Comparison of ENCODE assay signal across 25 cellular contexts in genomic region chr11:130114281-130114680, GRCh38. TPM values are rescaled to one million over a fixed set of nuclear protein-coding genes. Genes with fewer than 3 reads are reported as not detected.
"Had no signal": no experiment of that assay in that cellular context is flagged by ENCODE, and none has a peak within 500 bp of the region (broad histone marks: within the 10 kb centered on the region; RNA-seq: fewer than 3 reads in every experiment).

No MANE protein-coding gene starts in this region.

- H3K4me3 ChIP-seq: body of pancreas, coronary artery, esophagus squamous epithelium, left lung had no signal

- DNase-seq: activated CD4-positive, alpha-beta T cell treated with anti-CD3 and anti-CD28 coated beads for 4 hours; activated CD8-positive, alpha-beta memory T cell treated with anti-CD3 and anti-CD28 coated beads, Interleukin-2, amount 50 U/mL, for 48 hours; activated CD8-positive, alpha-beta T cell treated with anti-CD3 and anti-CD28 coated beads, Interleukin-2, amount 10 ng/mL, durations not matched to agents 7 days and 5 days; activated gamma-delta T cell; activated T-cell treated with anti-CD3 and anti-CD28 coated beads, Interleukin-2, amount 50 U/mL, for 72 hours; amniotic stem cell; body of pancreas; effector CD4-positive, alpha-beta T cell; esophagus squamous epithelium; hippocampal formation; left lung; natural killer cell; stimulated activated CD4-positive, alpha-beta T cell treated with anti-CD3 and anti-CD28 coated beads, Interleukin-4, amount 100 ng/mL, for 24 hours; stimulated activated naive CD4-positive, alpha-beta T cell treated with Interleukin-2 at 50 U/mL for 16 hours; substantia nigra; T-helper 1 cell; T1000; trophoblast cell; WERI-Rb-1 had no signal

- H3K9me3 Mint-ChIP-seq: activated T-cell treated with anti-CD3 and anti-CD28 coated beads, Interleukin-2, amount 50 U/mL, for 72 hours; central memory CD8-positive, alpha-beta T cell; natural killer cell had no signal

- H3K27me3 ChIP-seq: body of pancreas, esophagus squamous epithelium, left lung had no signal

- H3K27ac Mint-ChIP-seq: activated CD8-positive, alpha-beta T cell treated with anti-CD3 and anti-CD28 coated beads, Interleukin-2, amount 10 ng/mL, durations not matched to agents 7 days and 5 days; activated naive CD8-positive, alpha-beta T cell; activated T-cell treated with anti-CD3 and anti-CD28 coated beads, Interleukin-2, amount 50 U/mL, for 72 hours; natural killer cell had no signal

- H3K27ac ChIP-seq: coronary artery, esophagus squamous epithelium, left lung, WERI-Rb-1 had no signal

- H3K4me3 Mint-ChIP-seq: activated CD8-positive, alpha-beta T cell treated with anti-CD3 and anti-CD28 coated beads, Interleukin-2, amount 10 ng/mL, durations not matched to agents 7 days and 5 days; activated naive CD8-positive, alpha-beta T cell; activated T-cell treated with anti-CD3 and anti-CD28 coated beads, Interleukin-2, amount 50 U/mL, for 72 hours; central memory CD8-positive, alpha-beta T cell; natural killer cell had no signal

- FAIRE-seq: endothelial cell of umbilical vein, keratinocyte, small intestine had no signal

- H3K9me3 ChIP-seq: body of pancreas, esophagus squamous epithelium, left lung had no signal

- H3K27me3 Mint-ChIP-seq: central memory CD8-positive, alpha-beta T cell had no signal

RNA-seq across cellular contexts. Expression of gene ST14, which starts 45.3 kb away (rescaled TPM):
- total RNA-seq: activated CD8-positive, alpha-beta T cell treated with anti-CD3 and anti-CD28 coated beads, Interleukin-2, amount 10 ng/mL, durations not matched to agents 7 days and 5 days; activated T-cell treated with anti-CD3 and anti-CD28 coated beads, Interleukin-2, amount 50 U/mL, for 72 hours; endothelial cell of umbilical vein had no signal
